ENCODE assay signal across 20 cellular contexts in the genomic region with DNA sequence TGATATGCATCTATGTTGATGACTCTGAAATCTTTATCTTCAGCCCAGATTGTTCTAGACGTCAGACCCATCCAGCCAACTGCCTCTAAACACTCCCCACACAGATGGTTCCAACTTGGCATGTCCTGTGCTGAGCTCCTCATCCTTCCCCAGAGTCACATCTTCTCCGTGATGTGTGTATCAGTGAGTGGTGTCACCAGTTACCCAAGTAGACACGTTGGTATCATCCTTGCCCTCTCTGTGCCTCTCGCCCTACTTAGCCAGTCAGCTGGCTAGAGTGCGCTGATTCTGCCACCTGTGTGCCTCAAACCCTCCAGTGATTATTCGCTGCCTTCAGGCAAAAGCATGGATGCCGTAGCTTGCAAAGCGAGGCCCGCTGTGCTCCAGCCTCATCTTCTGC. TPM values are rescaled to one million over a fixed set of nuclear protein-coding genes. Genes with fewer than 3 reads are reported as not detected.
DNase-seq lines count a peak whose midpoint lies in the region; ATAC-seq and TF ChIP-seq lines count a peak whose summit lies in the region.
"Had no signal": no experiment of that assay in that cellular context is flagged by ENCODE, and none has a peak within 500 bp of the region (broad histone marks: within the 10 kb centered on the region; RNA-seq: fewer than 3 reads in every experiment).

No MANE protein-coding gene starts in this region.

- DNase-seq in CD4-positive, alpha-beta T cell: no peak
- DNase-seq in activated naive CD8-positive, alpha-beta T cell treated with anti-CD3 and anti-CD28 coated beads, Interleukin-2, amount 50 U/mL, for 24 hours: no peak
- no peak for DNase-seq in natural killer cell treated with Interleukin-12 subunit alpha and Interleukin-12 subunit beta and Interleukin-15 and Interleukin-18, amount 100 ng/mL, for 72 hours (ENCODE audit: low spot score)
- no peak for DNase-seq in NAMALWA (ENCODE audit: low spot score)
- DNase-seq in globus pallidus (ENCODE audit: low spot score): no peak
- DNase-seq: activated CD4-positive, alpha-beta T cell treated with anti-CD3 and anti-CD28 coated beads, Interleukin-2, amount 50 U/mL, for 48 hours; activated gamma-delta T cell; body of pancreas; dorsolateral prefrontal cortex; glutamatergic neuron; NCI-H1930; NCI-H526; PC-3; substantia nigra had no signal

- TF ChIP-seq CTCF in CD4-positive, alpha-beta T cell (IDR thresholded peaks at IDR 0.05): no peak
- no peak for TF ChIP-seq CTCF in Loucy (conservative IDR thresholded peaks at IDR 0.05; ENCODE audit: low read length)

- no peaks in the 10 kb centered on the region for H3K9me3 ChIP-seq in CD4-positive, alpha-beta T cell (ENCODE audit: control insufficient read depth, low read length)
- H3K9me3 ChIP-seq in Loucy (ENCODE audit: insufficient read depth, low read depth, low read length): no peaks in the 10 kb centered on the region
- H3K9me3 ChIP-seq: body of pancreas, esophagus muscularis mucosa, SJSA1 had no signal

- CTCF ChIA-PET in CD4-positive, alpha-beta T cell (lab: Charles Lee): no interaction called here

- peak overlapping the region; percentile 39 for H3K4me3 ChIP-seq in Loucy (ENCODE audit: low read length, poor library complexity, severe bottlenecking)
- H3K4me3 ChIP-seq: body of pancreas, dorsolateral prefrontal cortex, esophagus muscularis mucosa, lung, SJSA1 had no signal

- peaks cover 27% of the 10 kb centered on the region for H3K4me1 ChIP-seq in Loucy (ENCODE audit: insufficient read depth, low read length, poor library complexity, severe bottlenecking)
- H3K4me1 ChIP-seq: SJSA1 had no signal

- no peaks in the 10 kb centered on the region for H3K27me3 ChIP-seq in CD4-positive, alpha-beta T cell (ENCODE audit: control insufficient read depth, insufficient read depth, low read length)
- no peaks in the 10 kb centered on the region for H3K27me3 ChIP-seq in Loucy (ENCODE audit: insufficient read depth, low read length, poor library complexity, severe bottlenecking)
- H3K27me3 ChIP-seq: body of pancreas, dorsolateral prefrontal cortex, esophagus muscularis mucosa, SJSA1 had no signal

- H3K79me2 ChIP-seq in Loucy (ENCODE audit: insufficient read depth, low read length): no peaks in the 10 kb centered on the region

- H2AFZ ChIP-seq in Loucy (ENCODE audit: low read length): no peak overlapping the region

- H3K27me3 Mint-ChIP-seq in CD4-positive, alpha-beta T cell: no peaks in the 10 kb centered on the region
- no peaks in the 10 kb centered on the region for H3K27me3 Mint-ChIP-seq in activated naive CD8-positive, alpha-beta T cell treated with anti-CD3 and anti-CD28 coated beads, Interleukin-2, amount 50 U/mL, for 24 hours
- no peaks in the 10 kb centered on the region for H3K27me3 Mint-ChIP-seq in natural killer cell treated with Interleukin-12 subunit alpha and Interleukin-12 subunit beta and Interleukin-15 and Interleukin-18, amount 100 ng/mL, for 72 hours

- H3K9me3 Mint-ChIP-seq in CD4-positive, alpha-beta T cell: no peaks in the 10 kb centered on the region
- H3K9me3 Mint-ChIP-seq in activated naive CD8-positive, alpha-beta T cell treated with anti-CD3 and anti-CD28 coated beads, Interleukin-2, amount 50 U/mL, for 24 hours: no peaks in the 10 kb centered on the region
- peaks cover 7% of the 10 kb centered on the region for H3K9me3 Mint-ChIP-seq in natural killer cell treated with Interleukin-12 subunit alpha and Interleukin-12 subunit beta and Interleukin-15 and Interleukin-18, amount 100 ng/mL, for 72 hours

- H3K4me1 Mint-ChIP-seq in CD4-positive, alpha-beta T cell (ENCODE audit: low read depth): peaks cover 30% of the 10 kb centered on the region
- H3K4me1 Mint-ChIP-seq in activated naive CD8-positive, alpha-beta T cell treated with anti-CD3 and anti-CD28 coated beads, Interleukin-2, amount 50 U/mL, for 24 hours: peaks cover 17% of the 10 kb centered on the region
- peaks cover 26 to 40% of the 10 kb centered on the region in 2 donors for H3K4me1 Mint-ChIP-seq in natural killer cell treated with Interleukin-12 subunit alpha and Interleukin-12 subunit beta and Interleukin-15 and Interleukin-18, amount 100 ng/mL, for 72 hours (ENCODE audit: low read depth in 2 of 2)

- peak; percentile 29 for ATAC-seq in CD4-positive, alpha-beta T cell (ENCODE audit: poor library complexity)
- peak; percentile 20 for ATAC-seq in activated naive CD8-positive, alpha-beta T cell treated with anti-CD3 and anti-CD28 coated beads, Interleukin-2, amount 50 U/mL, for 24 hours
- ATAC-seq in natural killer cell treated with Interleukin-12 subunit alpha and Interleukin-12 subunit beta and Interleukin-15 and Interleukin-18, amount 100 ng/mL, for 72 hours: peak; percentile 45 to 69
- no peak for ATAC-seq in GM18870 (IDR thresholded peaks at IDR 0.05; ENCODE audit: unreplicated experiment)
- ATAC-seq in GM21447 (IDR thresholded peaks at IDR 0.05; ENCODE audit: unreplicated experiment): no peak
- ATAC-seq: body of pancreas, PC-3 had no signal

- H3K36me3 ChIP-seq in Loucy (ENCODE audit: insufficient read depth, low read length): peaks cover 7% of the 10 kb centered on the region; the same call in 1 of the 2 replicates

- H3K27ac Mint-ChIP-seq in CD4-positive, alpha-beta T cell: peak overlapping the region; percentile 67
- H3K27ac Mint-ChIP-seq in activated naive CD8-positive, alpha-beta T cell treated with anti-CD3 and anti-CD28 coated beads, Interleukin-2, amount 50 U/mL, for 24 hours: peak overlapping the region; percentile 43
- peak overlapping the region; percentile 95 to 98 for H3K27ac Mint-ChIP-seq in natural killer cell treated with Interleukin-12 subunit alpha and Interleukin-12 subunit beta and Interleukin-15 and Interleukin-18, amount 100 ng/mL, for 72 hours

- peak overlapping the region; percentile 79 for H3K4me2 ChIP-seq in Loucy (ENCODE audit: low read depth, low read length, poor library complexity, severe bottlenecking)

- peak overlapping the region; percentile 42 for H3K9ac ChIP-seq in Loucy (ENCODE audit: low read depth, low read length, poor library complexity, severe bottlenecking)

- H3K9me2 ChIP-seq in Loucy (replicated peaks; ENCODE audit: low read depth, low read length): no peaks in the 10 kb centered on the region

- H3F3A ChIP-seq in Loucy (ENCODE audit: low read depth): no peaks in the 10 kb centered on the region

- no peak overlapping the region for H3K4me3 Mint-ChIP-seq in CD4-positive, alpha-beta T cell
- no peak overlapping the region for H3K4me3 Mint-ChIP-seq in activated naive CD8-positive, alpha-beta T cell treated with anti-CD3 and anti-CD28 coated beads, Interleukin-2, amount 50 U/mL, for 24 hours
- peak overlapping the region; percentile 91 for H3K4me3 Mint-ChIP-seq in natural killer cell treated with Interleukin-12 subunit alpha and Interleukin-12 subunit beta and Interleukin-15 and Interleukin-18, amount 100 ng/mL, for 72 hours

- POLR2A ChIA-PET in CD4-positive, alpha-beta T cell (lab: Charles Lee): interaction anchor here (2.1 kb wide), 1 partner anchor 66 kb away, joined by 6 read pairs; the partner anchor contains the start of gene CENPU

- H4K20me1 ChIP-seq in Loucy (ENCODE audit: insufficient read depth, low read length, poor library complexity, severe bottlenecking): no peaks in the 10 kb centered on the region

- H3K36me3 Mint-ChIP-seq in CD4-positive, alpha-beta T cell (ENCODE audit: low read depth): peaks cover 50% of the 10 kb centered on the region
- peaks cover 36% of the 10 kb centered on the region for H3K36me3 Mint-ChIP-seq in activated naive CD8-positive, alpha-beta T cell treated with anti-CD3 and anti-CD28 coated beads, Interleukin-2, amount 50 U/mL, for 24 hours (ENCODE audit: low read depth)
- peaks cover 11% of the 10 kb centered on the region for H3K36me3 Mint-ChIP-seq in natural killer cell treated with Interleukin-12 subunit alpha and Interleukin-12 subunit beta and Interleukin-15 and Interleukin-18, amount 100 ng/mL, for 72 hours

- intact Hi-C loops in CD4-positive, alpha-beta T cell (cut with DNase I, micrococcal nuclease): no loop called here

- H3K27ac ChIP-seq in CD4-positive, alpha-beta T cell (ENCODE audit: low read depth, low read length): no peak overlapping the region
- H3K27ac ChIP-seq: dorsolateral prefrontal cortex, esophagus muscularis mucosa, SJSA1 had no signal

RNA-seq across cellular contexts. Expression of gene PRIMPOL, which starts 18.6 kb away (rescaled TPM):
- 1 to 10 TPM; 4.2 TPM for total RNA-seq in CD4-positive, alpha-beta T cell
- total RNA-seq in natural killer cell treated with Interleukin-12 subunit alpha and Interleukin-12 subunit beta and Interleukin-15 and Interleukin-18, amount 100 ng/mL, for 72 hours: 10 to 100 TPM; 19.1 to 19.3 TPM

RNA-seq across cellular contexts. Expression of gene CASP3, which starts 18.8 kb away (rescaled TPM):
- total RNA-seq in CD4-positive, alpha-beta T cell: 10 to 100 TPM; 11.9 to 12.2 TPM
- 10 to 100 TPM; 65.8 to 96.5 TPM for total RNA-seq in natural killer cell treated with Interleukin-12 subunit alpha and Interleukin-12 subunit beta and Interleukin-15 and Interleukin-18, amount 100 ng/mL, for 72 hours

Comparison
In these comparisons a context has a peak if more than half of its experiments do, and no peak if none do; other contexts are left out.
1. ATAC-seq: peak in CD4-positive, alpha-beta T cell (single experiment), activated naive CD8-positive, alpha-beta T cell treated with anti-CD3 and anti-CD28 coated beads, Interleukin-2, amount 50 U/mL, for 24 hours (single experiment) and natural killer cell treated with Interleukin-12 subunit alpha and Interleukin-12 subunit beta and Interleukin-15 and Interleukin-18, amount 100 ng/mL, for 72 hours (2 of 2); none in GM18870 (single experiment) and GM21447 (single experiment).
2. H3K27ac Mint-ChIP-seq: peak in every context shown above with its lines; median percentile 96 in natural killer cell treated with Interleukin-12 subunit alpha and Interleukin-12 subunit beta and Interleukin-15 and Interleukin-18, amount 100 ng/mL, for 72 hours; 67 in CD4-positive, alpha-beta T cell; 43 in activated naive CD8-positive, alpha-beta T cell treated with anti-CD3 and anti-CD28 coated beads, Interleukin-2, amount 50 U/mL, for 24 hours.
3. RNA of gene CASP3, which starts 18.8 kb away (total RNA-seq): 65.8 to 96.5 TPM in natural killer cell treated with Interleukin-12 subunit alpha and Interleukin-12 subunit beta and Interleukin-15 and Interleukin-18, amount 100 ng/mL, for 72 hours; 11.9 to 12.2 TPM in CD4-positive, alpha-beta T cell; every median in the first group is over 4 times any median in the second.